10 cellular contexts compared by ENCODE assay signal in genomic region chrX:1554469-1555210, GRCh38. TPM values are rescaled to one million over a fixed set of nuclear protein-coding genes. Genes with fewer than 3 reads are reported as not detected.
DNase-seq lines count a peak whose midpoint lies in the region; ATAC-seq, FAIRE-seq and TF ChIP-seq lines count a peak whose summit lies in the region.
"Had no signal": no experiment of that assay in that cellular context is flagged by ENCODE, and none has a peak within 500 bp of the region (broad histone marks: within the 10 kb centered on the region; RNA-seq: fewer than 3 reads in every experiment).

No MANE protein-coding gene starts in this region.

- peaks cover 5% of the 10 kb centered on the region for H3K27me3 Mint-ChIP-seq in activated T-helper 2 cell treated with anti-CD3 and anti-CD28 coated beads, Interferon-gamma antibody, Interleukin-2, Interleukin-4, amounts not matched to agents 10 μg/mL and 5 μg/mL and 100 μg/mL, durations not matched to agents 14 hours and 24 hours and 36 hours (ENCODE audit: low read depth)
- no peaks in the 10 kb centered on the region for H3K27me3 Mint-ChIP-seq in osteocyte (ENCODE audit: unreplicated experiment)

- peaks cover 23% of the 10 kb centered on the region for H3K36me3 Mint-ChIP-seq in activated T-helper 2 cell treated with anti-CD3 and anti-CD28 coated beads, Interferon-gamma antibody, Interleukin-2, Interleukin-4, amounts not matched to agents 10 μg/mL and 5 μg/mL and 100 μg/mL, durations not matched to agents 14 hours and 24 hours and 36 hours (ENCODE audit: low read depth)
- no peaks in the 10 kb centered on the region for H3K36me3 Mint-ChIP-seq in osteocyte (ENCODE audit: unreplicated experiment)

- DNase-seq in GM12891 (ENCODE audit: insufficient read length, low spot score) (no peak), T follicular helper cell (ENCODE audit: low read depth) (peak; percentile 25), osteocyte (ENCODE audit: extremely low spot score, unreplicated experiment) (peak; percentile 62), DMS53 (lab: John Stamatoyannopoulos, UW) (no peak)
- DNase-seq in activated T-helper 2 cell treated with anti-CD3 and anti-CD28 coated beads, Interferon-gamma antibody, Interleukin-2, Interleukin-4, amounts not matched to agents 10 μg/mL and 5 μg/mL and 100 μg/mL, durations not matched to agents 14 hours and 24 hours and 36 hours (ENCODE audit: low spot score): peak; percentile 66
- DNase-seq: HCEC 1CT had no signal

- no peak for TF ChIP-seq CTCF in osteocyte (IDR thresholded peaks at IDR 0.05)

- peak; percentile 80 for FAIRE-seq in GM12891 (lab: Jason Lieb, UNC)
- FAIRE-seq: islet of Langerhans had no signal

- TF ChIP-seq POLR2A in GM12891 (IDR thresholded peaks at IDR 0.05; ENCODE audit: low read depth, low read length): no peak

- peak overlapping the region; percentile 45 for H3K27ac Mint-ChIP-seq in activated T-helper 2 cell treated with anti-CD3 and anti-CD28 coated beads, Interferon-gamma antibody, Interleukin-2, Interleukin-4, amounts not matched to agents 10 μg/mL and 5 μg/mL and 100 μg/mL, durations not matched to agents 14 hours and 24 hours and 36 hours
- H3K27ac Mint-ChIP-seq in osteocyte (ENCODE audit: unreplicated experiment): no peak overlapping the region

- intact Hi-C loops in activated T-helper 2 cell treated with anti-CD3 and anti-CD28 coated beads, Interferon-gamma antibody, Interleukin-2, Interleukin-4, amounts not matched to agents 10 μg/mL and 5 μg/mL and 100 μg/mL, durations not matched to agents 14 hours and 24 hours and 36 hours (cut with micrococcal nuclease): no loop called here

- peaks cover 34% of the 10 kb centered on the region for H3K4me1 Mint-ChIP-seq in activated T-helper 2 cell treated with anti-CD3 and anti-CD28 coated beads, Interferon-gamma antibody, Interleukin-2, Interleukin-4, amounts not matched to agents 10 μg/mL and 5 μg/mL and 100 μg/mL, durations not matched to agents 14 hours and 24 hours and 36 hours (ENCODE audit: low read depth)
- H3K4me1 Mint-ChIP-seq in osteocyte (ENCODE audit: unreplicated experiment): no peaks in the 10 kb centered on the region

- H3K4me3 Mint-ChIP-seq in activated T-helper 2 cell treated with anti-CD3 and anti-CD28 coated beads, Interferon-gamma antibody, Interleukin-2, Interleukin-4, amounts not matched to agents 10 μg/mL and 5 μg/mL and 100 μg/mL, durations not matched to agents 14 hours and 24 hours and 36 hours (ENCODE audit: low read depth): no peak overlapping the region
- no peak overlapping the region for H3K4me3 Mint-ChIP-seq in osteocyte (ENCODE audit: unreplicated experiment)

- ATAC-seq in HG03280 (IDR thresholded peaks at IDR 0.05; ENCODE audit: unreplicated experiment): no peak
- ATAC-seq in HG03571 (IDR thresholded peaks at IDR 0.05; ENCODE audit: unreplicated experiment): no peak
- no peak for ATAC-seq in HG03196 (IDR thresholded peaks at IDR 0.05; ENCODE audit: unreplicated experiment)

- H3K9me3 Mint-ChIP-seq in activated T-helper 2 cell treated with anti-CD3 and anti-CD28 coated beads, Interferon-gamma antibody, Interleukin-2, Interleukin-4, amounts not matched to agents 10 μg/mL and 5 μg/mL and 100 μg/mL, durations not matched to agents 14 hours and 24 hours and 36 hours: peaks cover 18% of the 10 kb centered on the region
- peaks cover 8% of the 10 kb centered on the region for H3K9me3 Mint-ChIP-seq in osteocyte (ENCODE audit: unreplicated experiment)

TF ChIP-seq in GM12891, 5 proteins besides CTCF, POLR2A, EP300 and RAD21:
- TF ChIP-seq POLR2AphosphoS5 (IDR thresholded peaks at IDR 0.05; ENCODE audit: low read depth, low read length) (no peak), POU2F2 (IDR thresholded peaks at IDR 0.05; ENCODE audit: low read depth, low read length) (no peak), PAX5 (IDR thresholded peaks at IDR 0.05; ENCODE audit: insufficient read depth, low read length, severe bottlenecking) (no peak), TAF1 (IDR thresholded peaks at IDR 0.05; ENCODE audit: low read depth, low read length) (no peak)

RNA-seq across cellular contexts. Expression of gene P2RY8, which starts 17.7 kb away (rescaled TPM):
- 42.6 TPM for polyA plus RNA-seq in GM12891 (2012; ENCODE audit: low read depth, missing spikeins)
- total RNA-seq in activated T-helper 2 cell treated with anti-CD3 and anti-CD28 coated beads, Interferon-gamma antibody, Interleukin-2, Interleukin-4, amounts not matched to agents 10 μg/mL and 5 μg/mL and 100 μg/mL, durations not matched to agents 14 hours and 24 hours and 36 hours: 33.1 and 34.5 TPM in 2 replicates
- total RNA-seq in osteocyte: not detected in 2 replicates

RNA-seq across cellular contexts. Expression of gene AKAP17A, which starts 36.8 kb away (rescaled TPM):
- 43.9 TPM for polyA plus RNA-seq in GM12891 (2012; ENCODE audit: low read depth, missing spikeins)
- total RNA-seq in activated T-helper 2 cell treated with anti-CD3 and anti-CD28 coated beads, Interferon-gamma antibody, Interleukin-2, Interleukin-4, amounts not matched to agents 10 μg/mL and 5 μg/mL and 100 μg/mL, durations not matched to agents 14 hours and 24 hours and 36 hours: 67.4 and 67.6 TPM in 2 replicates
- 43.6 and 48.7 TPM in 2 replicates for total RNA-seq in osteocyte

Comparison
In these comparisons a context has a peak if more than half of its experiments do, and no peak if none do; other contexts are left out.
1. DNase-seq: peak in T follicular helper cell (single experiment), activated T-helper 2 cell treated with anti-CD3 and anti-CD28 coated beads, Interferon-gamma antibody, Interleukin-2, Interleukin-4, amounts not matched to agents 10 μg/mL and 5 μg/mL and 100 μg/mL, durations not matched to agents 14 hours and 24 hours and 36 hours (single experiment) and osteocyte (single experiment); none in GM12891 (single experiment) and DMS53 (single experiment).
2. RNA of gene P2RY8, which starts 17.7 kb away (total RNA-seq): 33.1 to 34.5 TPM in activated T-helper 2 cell treated with anti-CD3 and anti-CD28 coated beads, Interferon-gamma antibody, Interleukin-2, Interleukin-4, amounts not matched to agents 10 μg/mL and 5 μg/mL and 100 μg/mL, durations not matched to agents 14 hours and 24 hours and 36 hours; not detected in osteocyte; every median in the first group is over 10 times any median in the second.